Comparison of ENCODE assay signal across 15 cellular contexts in genomic region chr6:8066108-8066507, GRCh38. TPM values are rescaled to one million over a fixed set of nuclear protein-coding genes. Genes with fewer than 3 reads are reported as not detected.
DNase-seq lines count a peak whose midpoint lies in the region; ATAC-seq and TF ChIP-seq lines count a peak whose summit lies in the region.
"Had no signal": no experiment of that assay in that cellular context is flagged by ENCODE, and none has a peak within 500 bp of the region (broad histone marks: within the 10 kb centered on the region; RNA-seq: fewer than 3 reads in every experiment).

No MANE protein-coding gene starts in this region.

- H3K4ac ChIP-seq in mesenchymal stem cell (ENCODE audit: low read depth in 1 of 2, low read length in 2 of 2) = no peak overlapping the region

- H3K9me3 Mint-ChIP-seq in GM23338 = no peaks in the 10 kb centered on the region
- H3K9me3 Mint-ChIP-seq in activated CD4-positive, alpha-beta memory T cell treated with anti-CD3 and anti-CD28 coated beads for 36 hours = no peaks in the 10 kb centered on the region
- H3K9me3 Mint-ChIP-seq in stimulated activated naive B cell treated with anti-CD40 and anti-IgM and Interleukin-4, amounts not matched to agents 10 μg/mL and 1 μg/mL and 100 μg/mL, for 72 hours = no peaks in the 10 kb centered on the region
- H3K9me3 Mint-ChIP-seq: activated naive CD8-positive, alpha-beta T cell treated with anti-CD3 and anti-CD28 coated beads for 36 hours; memory B cell had no signal

- H3K4me3 Mint-ChIP-seq in GM23338 = no peak overlapping the region
- H3K4me3 Mint-ChIP-seq in activated CD4-positive, alpha-beta memory T cell treated with anti-CD3 and anti-CD28 coated beads for 36 hours = no peak overlapping the region
- no peak overlapping the region for H3K4me3 Mint-ChIP-seq in stimulated activated naive B cell treated with anti-CD40 and anti-IgM and Interleukin-4, amounts not matched to agents 10 μg/mL and 1 μg/mL and 100 μg/mL, for 72 hours
- H3K4me3 Mint-ChIP-seq: memory B cell had no signal

- H3K4me1 Mint-ChIP-seq in GM23338 = peaks cover 30% of the 10 kb centered on the region
- H3K4me1 Mint-ChIP-seq in activated CD4-positive, alpha-beta memory T cell treated with anti-CD3 and anti-CD28 coated beads for 36 hours (ENCODE audit: low read depth) = peaks cover 24% of the 10 kb centered on the region
- H3K4me1 Mint-ChIP-seq in stimulated activated naive B cell treated with anti-CD40 and anti-IgM and Interleukin-4, amounts not matched to agents 10 μg/mL and 1 μg/mL and 100 μg/mL, for 72 hours = peaks cover 15 to 22% of the 10 kb centered on the region in 2 donors

- POLR2A ChIA-PET in activated CD4-positive, alpha-beta memory T cell treated with anti-CD3 and anti-CD28 coated beads for 36 hours (lab: Charles Lee) = interaction anchor here (0.6 to 3.8 kb wide), 4 partner anchors 11 to 949 kb away, joined by 3 to 38 read pairs (median 3); partner anchors contain the start of gene EEF1E1

- H3K4me2 ChIP-seq in GM23338 (no peak overlapping the region), mesenchymal stem cell (ENCODE audit: low read length, poor library complexity, severe bottlenecking) (no peak overlapping the region)
- H3K4me2 ChIP-seq: A549 had no signal

- H3F3A ChIP-seq in GM23338 (replicated peaks; ENCODE audit: low read depth) = no peaks in the 10 kb centered on the region

- H3K9me2 ChIP-seq in GM23338 (ENCODE audit: insufficient read depth) = no peaks in the 10 kb centered on the region

- H2BK120ac ChIP-seq in mesenchymal stem cell (ENCODE audit: low read depth, low read length) = no peak overlapping the region

- H3K18ac ChIP-seq in mesenchymal stem cell (ENCODE audit: low read depth in 1 of 2, low read length in 2 of 2) = no peak overlapping the region

- peaks cover 5% of the 10 kb centered on the region for H3K79me1 ChIP-seq in mesenchymal stem cell (replicated peaks; ENCODE audit: low read length, poor library complexity, severe bottlenecking)

- no peak overlapping the region for H2BK5ac ChIP-seq in mesenchymal stem cell (ENCODE audit: low read depth, low read length, poor library complexity, severe bottlenecking)

- CTCF ChIA-PET in activated CD4-positive, alpha-beta memory T cell treated with anti-CD3 and anti-CD28 coated beads for 36 hours (lab: Charles Lee) = interaction anchor here (0.7 to 1.4 kb wide), 4 partner anchors 14 to 257 kb away, joined by 3 to 4 read pairs (median 3); partner anchors contain the start of gene EEF1E1

- peaks cover 7% of the 10 kb centered on the region; the same call in 1 of the 2 replicates for H3K79me2 ChIP-seq in GM23338 (replicated peaks; ENCODE audit: insufficient read depth)
- H3K79me2 ChIP-seq: parathyroid adenoma had no signal

- intact Hi-C loops in activated CD4-positive, alpha-beta memory T cell treated with anti-CD3 and anti-CD28 coated beads for 36 hours (cut with micrococcal nuclease) = no loop called here
- intact Hi-C loops in posterior vena cava (cut with DNase I) = no loop called here

- H2BK15ac ChIP-seq in mesenchymal stem cell (ENCODE audit: low read depth, poor library complexity, severe bottlenecking) = no peak overlapping the region

- peak overlapping the region; percentile 85 for H2AK5ac ChIP-seq in mesenchymal stem cell (ENCODE audit: low read length, severe bottlenecking)

- peaks cover 3% of the 10 kb centered on the region; the same call in 2 of the 3 replicates for H3K36me3 Mint-ChIP-seq in GM23338 (ENCODE audit: low read depth)
- H3K36me3 Mint-ChIP-seq in activated CD4-positive, alpha-beta memory T cell treated with anti-CD3 and anti-CD28 coated beads for 36 hours = no peaks in the 10 kb centered on the region
- peaks cover 3 to 4% of the 10 kb centered on the region in 2 donors for H3K36me3 Mint-ChIP-seq in stimulated activated naive B cell treated with anti-CD40 and anti-IgM and Interleukin-4, amounts not matched to agents 10 μg/mL and 1 μg/mL and 100 μg/mL, for 72 hours

- no peak overlapping the region for H4K8ac ChIP-seq in mesenchymal stem cell (ENCODE audit: low read length)

- TF ChIP-seq CTCF in GM23338 (conservative IDR thresholded peaks at IDR 0.05; ENCODE audit: low read depth in 2 of 2) (peak in 1 of 2 experiments; percentile 19; a peak in 2 of 4 replicates), GM10266 (IDR thresholded peaks at IDR 0.05; ENCODE audit: control insufficient read depth, insufficient read depth, low read depth, missing control alignments) (no peak)

- H3K4me3 ChIP-seq in GM23338 (no peak overlapping the region), mesenchymal stem cell (ENCODE audit: insufficient read depth in 1 of 2, low read depth in 1 of 2, low read length in 2 of 2) (no peak overlapping the region)
- H3K4me3 ChIP-seq: A549, coronary artery, GM23248 had no signal

- no peak overlapping the region for H3K27ac ChIP-seq in GM23338 (ENCODE audit: low read depth)
- no peak overlapping the region for H3K27ac ChIP-seq in mesenchymal stem cell (ENCODE audit: low read length, poor library complexity, severe bottlenecking)
- H3K27ac ChIP-seq: coronary artery, GM23248, parathyroid adenoma had no signal

- H3K27ac Mint-ChIP-seq in GM23338 = no peak overlapping the region
- H3K27ac Mint-ChIP-seq in activated CD4-positive, alpha-beta memory T cell treated with anti-CD3 and anti-CD28 coated beads for 36 hours = peak overlapping the region; percentile 96
- no peak overlapping the region for H3K27ac Mint-ChIP-seq in stimulated activated naive B cell treated with anti-CD40 and anti-IgM and Interleukin-4, amounts not matched to agents 10 μg/mL and 1 μg/mL and 100 μg/mL, for 72 hours

- ATAC-seq in GM23338 = no peak
- ATAC-seq in stimulated activated naive B cell treated with anti-CD40 and anti-IgM and Interleukin-4, amounts not matched to agents 10 μg/mL and 1 μg/mL and 100 μg/mL, for 72 hours (replicated peaks) = no peak
- ATAC-seq: A549 had no signal

- H4K91ac ChIP-seq in mesenchymal stem cell (ENCODE audit: low read length) = no peak overlapping the region

- H3K36me3 ChIP-seq in GM23338 (ENCODE audit: insufficient read depth) (no peaks in the 10 kb centered on the region), mesenchymal stem cell (ENCODE audit: control insufficient read depth in 1 of 2, insufficient read depth in 2 of 2, low read depth in 1 of 2, low read length in 2 of 2) (peaks cover 0 to 9% of the 10 kb centered on the region in 2 experiments)

- no peak overlapping the region for H2AFZ ChIP-seq in GM23338
- no peak overlapping the region for H2AFZ ChIP-seq in mesenchymal stem cell (ENCODE audit: low read depth, low read length)
- H2AFZ ChIP-seq: parathyroid adenoma had no signal

- H3K23ac ChIP-seq in mesenchymal stem cell (ENCODE audit: low read length in 2 of 2) = no peak overlapping the region

- no peak overlapping the region for H3K14ac ChIP-seq in mesenchymal stem cell (ENCODE audit: low read length in 2 of 2)

- H4K20me1 ChIP-seq in GM23338 (replicated peaks; ENCODE audit: insufficient read depth) = no peaks in the 10 kb centered on the region

- peaks cover 15% of the 10 kb centered on the region for H3K4me1 ChIP-seq in GM23338 (ENCODE audit: insufficient read depth)
- peaks cover 1% of the 10 kb centered on the region for H3K4me1 ChIP-seq in mesenchymal stem cell (ENCODE audit: control insufficient read depth, insufficient read depth, low read depth, low read length)
- H3K4me1 ChIP-seq: parathyroid adenoma had no signal

- H2BK12ac ChIP-seq in mesenchymal stem cell (ENCODE audit: low read length in 2 of 2) = no peak overlapping the region

- WGBS in mesenchymal stem cell = 96% methylated on average over 4 of the region's 4 CpGs

- H3K27me3 Mint-ChIP-seq in GM23338 (ENCODE audit: insufficient read depth, low read depth, poor library complexity) = peaks cover 3% of the 10 kb centered on the region
- H3K27me3 Mint-ChIP-seq in activated CD4-positive, alpha-beta memory T cell treated with anti-CD3 and anti-CD28 coated beads for 36 hours = no peaks in the 10 kb centered on the region
- H3K27me3 Mint-ChIP-seq in stimulated activated naive B cell treated with anti-CD40 and anti-IgM and Interleukin-4, amounts not matched to agents 10 μg/mL and 1 μg/mL and 100 μg/mL, for 72 hours = no peaks in the 10 kb centered on the region
- H3K27me3 Mint-ChIP-seq: activated naive CD8-positive, alpha-beta T cell treated with anti-CD3 and anti-CD28 coated beads for 36 hours; memory B cell had no signal

- no peaks in the 10 kb centered on the region for H3K27me3 ChIP-seq in GM23338 (ENCODE audit: insufficient read depth)
- no peaks in the 10 kb centered on the region for H3K27me3 ChIP-seq in mesenchymal stem cell (ENCODE audit: control insufficient read depth in 1 of 2, insufficient read depth in 1 of 2, low read length in 2 of 2)

- DNase-seq in NCI-H82 (lab: John Stamatoyannopoulos, UW) (peak; percentile 8), NCI-H82 treated with DMSO at 0.1 percent for 48 hours (lab: John Stamatoyannopoulos, UW; ENCODE audit: unreplicated experiment) (no peak), GM23338 (ENCODE audit: low spot score) (peak; percentile 36), mesenchymal stem cell (no peak), GM10266 (ENCODE audit: extremely low spot score) (no peak), posterior vena cava (ENCODE audit: low spot score) (no peak)
- DNase-seq in activated CD4-positive, alpha-beta memory T cell treated with anti-CD3 and anti-CD28 coated beads for 36 hours = no peak
- no peak for DNase-seq in stimulated activated naive B cell treated with anti-CD40 and anti-IgM and Interleukin-4, amounts not matched to agents 10 μg/mL and 1 μg/mL and 100 μg/mL, for 72 hours
- DNase-seq: NCI-H187 treated with DMSO at 0.1 percent for 48 hours had no signal

- no peak overlapping the region for H3K9ac ChIP-seq in mesenchymal stem cell (ENCODE audit: low read length)
- H3K9ac ChIP-seq: GM23248, parathyroid adenoma had no signal

- no peaks in the 10 kb centered on the region for H3K9me3 ChIP-seq in mesenchymal stem cell (ENCODE audit: control insufficient read depth, low read length)
- H3K9me3 ChIP-seq: A549 had no signal

TF ChIP-seq in GM23338, 12 proteins besides CTCF, POLR2A, EP300 and RAD21 (continues in another document):
- no peak for TF ChIP-seq ZNF114 (CRISPR knock-in tag; IDR thresholded peaks at IDR 0.05)
- TF ChIP-seq JUNB (IDR thresholded peaks at IDR 0.05; ENCODE audit: unreplicated experiment) = no peak

RNA-seq across cellular contexts. Expression of gene BLOC1S5, which starts 1.9 kb away (rescaled TPM):
- 14.9 and 17.3 TPM in 2 replicates for total RNA-seq in GM23338 (2014; rRNA removed; shearing (Covaris generic))
- polyA plus RNA-seq in GM23338 (2016; fragmentation: Nextera tagmentation; extraction: Ambion mirVana) = 16.6 and 19.3 TPM in 2 replicates
- 10 to 100 TPM; 18.3 to 23.8 TPM for total RNA-seq in activated CD4-positive, alpha-beta memory T cell treated with anti-CD3 and anti-CD28 coated beads for 36 hours
- polyA plus RNA-seq in mesenchymal stem cell (2013, experiment 1 of 2) = 8.1 TPM
- 8.3 TPM for polyA plus RNA-seq in mesenchymal stem cell (2013, experiment 2 of 2)
- 10 to 100 TPM in 1 of 2 donors, 1 to 10 TPM in 1; 9.5 to 12.0 TPM for total RNA-seq in posterior vena cava

RNA-seq across cellular contexts. Expression of gene EEF1E1, which starts 36.2 kb away (rescaled TPM):
- total RNA-seq in GM23338 (2014; rRNA removed; shearing (Covaris generic)) = 196 and 317 TPM in 2 replicates
- polyA plus RNA-seq in GM23338 (2016; fragmentation: Nextera tagmentation; extraction: Ambion mirVana) = 273 and 298 TPM in 2 replicates
- 10 to 100 TPM; 60.9 to 62.5 TPM for total RNA-seq in activated CD4-positive, alpha-beta memory T cell treated with anti-CD3 and anti-CD28 coated beads for 36 hours
- 35.3 TPM for polyA plus RNA-seq in mesenchymal stem cell (2013, experiment 1 of 2)
- polyA plus RNA-seq in mesenchymal stem cell (2013, experiment 2 of 2) = 41.3 TPM
- total RNA-seq in posterior vena cava = 10 to 100 TPM; 16.0 to 22.3 TPM

Comparison
In these comparisons a context has a peak if more than half of its experiments do, and no peak if none do; other contexts are left out.
1. DNase-seq: peak in NCI-H82 (single experiment) and GM23338 (single experiment); none in NCI-H82 treated with DMSO at 0.1 percent for 48 hours (single experiment), activated CD4-positive, alpha-beta memory T cell treated with anti-CD3 and anti-CD28 coated beads for 36 hours (single experiment), mesenchymal stem cell (single experiment), GM10266 (single experiment), posterior vena cava (single experiment) and stimulated activated naive B cell treated with anti-CD40 and anti-IgM and Interleukin-4, amounts not matched to agents 10 μg/mL and 1 μg/mL and 100 μg/mL, for 72 hours (single experiment).